Comparison of ENCODE assay signal across 23 cellular contexts in genomic region chr15:28082891-28083688, GRCh38. TPM values are rescaled to one million over a fixed set of nuclear protein-coding genes. Genes with fewer than 3 reads are reported as not detected.
"Had no signal": no experiment of that assay in that cellular context is flagged by ENCODE, and none has a peak within 500 bp of the region (broad histone marks: within the 10 kb centered on the region; RNA-seq: fewer than 3 reads in every experiment).

No MANE protein-coding gene starts in this region.

- H3K4me1 ChIP-seq: sigmoid colon, spleen, upper lobe of right lung had no signal

- H3K4me3 ChIP-seq: heart right ventricle, neural progenitor cell, sigmoid colon, spleen, thoracic aorta, upper lobe of right lung had no signal

- H3K36me3 Mint-ChIP-seq: immature natural killer cell; mesothelial cell of epicardium; neural progenitor cell; stimulated activated naive B cell treated with anti-CD40 and anti-IgM and Interleukin-4, amounts not matched to agents 10 μg/mL and 1 μg/mL and 100 μg/mL, for 72 hours had no signal

- H3K27ac ChIP-seq: heart right ventricle, neural progenitor cell, sigmoid colon, spleen, thoracic aorta, upper lobe of right lung, WERI-Rb-1 had no signal

- H3K9me3 Mint-ChIP-seq: activated T-cell treated with anti-CD3 and anti-CD28 coated beads, Interleukin-2, amount 50 U/mL, for 72 hours had no signal

- H3K36me3 ChIP-seq: heart right ventricle, neural progenitor cell, sigmoid colon, spleen, thoracic aorta, upper lobe of right lung, WERI-Rb-1 had no signal

- ATAC-seq: activated T-cell treated with anti-CD3 and anti-CD28 coated beads, Interleukin-2, amount 50 U/mL, for 72 hours; esophagus mucosa; heart right ventricle; left cardiac atrium; stimulated activated naive B cell treated with anti-CD40 and anti-IgM and Interleukin-4, amounts not matched to agents 10 μg/mL and 1 μg/mL and 100 μg/mL, for 72 hours; T-helper 17 cell; upper lobe of right lung had no signal

- H3K9me3 ChIP-seq: thoracic aorta, upper lobe of right lung had no signal

- H3K27me3 ChIP-seq: neural progenitor cell, upper lobe of right lung had no signal

- H3K27ac Mint-ChIP-seq: activated T-cell treated with anti-CD3 and anti-CD28 coated beads, Interleukin-2, amount 50 U/mL, for 72 hours; immature natural killer cell; mesothelial cell of epicardium; neural progenitor cell; stimulated activated naive B cell treated with anti-CD40 and anti-IgM and Interleukin-4, amounts not matched to agents 10 μg/mL and 1 μg/mL and 100 μg/mL, for 72 hours; T-helper 17 cell had no signal

- H3K4me3 Mint-ChIP-seq: activated T-cell treated with anti-CD3 and anti-CD28 coated beads, Interleukin-2, amount 50 U/mL, for 72 hours; immature natural killer cell; mesothelial cell of epicardium; naive B cell; neural progenitor cell; stimulated activated naive B cell treated with anti-CD40 and anti-IgM and Interleukin-4, amounts not matched to agents 10 μg/mL and 1 μg/mL and 100 μg/mL, for 72 hours; T-helper 17 cell had no signal

- H3K9ac ChIP-seq: neural progenitor cell had no signal

- H3K4me1 Mint-ChIP-seq: mesothelial cell of epicardium had no signal

- DNase-seq: activated CD4-positive, alpha-beta T cell treated with anti-CD3 and anti-CD28 coated beads, Interleukin-2, amount 50 U/mL, for 4 hours; activated effector memory CD4-positive, alpha-beta T cell treated with anti-CD3 and anti-CD28 coated beads, Interleukin-2, amount 50 U/mL, for 16 hours; activated naive CD4-positive, alpha-beta T cell treated with anti-CD3 and anti-CD28 coated beads, Interleukin-2, amount 50 U/mL, for 16 hours; activated T-cell treated with anti-CD3 and anti-CD28 coated beads, Interleukin-2, amount 50 U/mL, for 72 hours; aorta; cortex of kidney; heart right ventricle; immature natural killer cell; left cardiac atrium; naive B cell; sigmoid colon; spleen; stimulated activated naive B cell treated with anti-CD40 and anti-IgM and Interleukin-4, amounts not matched to agents 10 μg/mL and 1 μg/mL and 100 μg/mL, for 72 hours; T-helper 17 cell; upper lobe of right lung; WERI-Rb-1 had no signal

RNA-seq across cellular contexts. Expression of gene OCA2, which starts 16.0 kb away (rescaled TPM):
- total RNA-seq: activated CD8-positive, alpha-beta memory T cell treated with anti-CD3 and anti-CD28 coated beads for 36 hours; lung microvascular endothelial cell; pulmonary artery endothelial cell; T-helper 17 cell had no signal
